18 cellular contexts compared by ENCODE assay signal in the genomic region with DNA sequence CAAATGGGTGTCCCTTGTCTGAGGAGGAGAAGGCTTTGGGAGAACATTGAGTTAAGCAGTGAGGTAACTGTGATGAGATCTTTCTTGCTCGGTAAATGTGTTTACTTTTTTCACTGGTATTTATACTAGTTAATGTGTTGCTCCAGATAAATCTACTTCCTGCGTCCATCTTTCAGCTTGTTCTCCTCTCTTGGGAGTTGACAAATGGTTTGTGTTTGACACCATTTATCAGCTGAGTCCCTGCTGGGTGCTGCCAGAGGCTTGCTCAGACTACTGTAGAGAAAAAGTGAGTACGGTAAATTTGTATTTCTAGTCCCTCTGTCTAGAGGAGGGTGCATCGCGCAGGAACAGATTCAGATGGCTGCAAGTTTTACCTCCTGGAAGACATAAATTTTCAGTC.
"Had no signal": no experiment of that assay in that cellular context is flagged by ENCODE, and none has a peak within 500 bp of the region (broad histone marks: within the 10 kb centered on the region; RNA-seq: fewer than 3 reads in every experiment).

No MANE protein-coding gene starts in this region.

- H3K36me3 ChIP-seq: adrenal gland, cardiac muscle cell, upper lobe of right lung had no signal

- H3K9me3 Mint-ChIP-seq: activated naive CD4-positive, alpha-beta T cell treated with anti-CD3 and anti-CD28 coated beads, Interleukin-2, amount 50 U/mL, for 72 hours; effector memory CD8-positive, alpha-beta T cell; nephron; stimulated activated naive B cell treated with anti-CD40 and anti-IgM and Interleukin-4, amounts not matched to agents 10 μg/mL and 1 μg/mL and 100 μg/mL, for 72 hours had no signal

- H3K4me1 Mint-ChIP-seq: nephron had no signal

- H3K27me3 ChIP-seq: upper lobe of right lung had no signal

- H3K9me3 ChIP-seq: adrenal gland, upper lobe of right lung had no signal

- H3K27me3 Mint-ChIP-seq: effector memory CD8-positive, alpha-beta T cell had no signal

- DNase-seq: activated CD4-positive, alpha-beta T cell treated with anti-CD3 and anti-CD28 coated beads, Interleukin-2, amount 50 U/mL, for 48 hours; activated gamma-delta T cell treated with Interleukin-2 at 50 U/mL for 16 hours; adrenal gland; dermis blood vessel endothelial cell; effector memory CD8-positive, alpha-beta T cell; hypothalamus; islet precursor cell; midbrain; posterior cingulate gyrus; retina; stimulated activated naive B cell treated with anti-CD40 and anti-IgM and Interleukin-4, amounts not matched to agents 10 μg/mL and 1 μg/mL and 100 μg/mL, for 72 hours; T-helper 2 cell; upper lobe of right lung had no signal

- H3K4me3 ChIP-seq: adrenal gland, cardiac muscle cell, lung, upper lobe of right lung had no signal

- H3K4me3 Mint-ChIP-seq: effector memory CD8-positive, alpha-beta T cell; nephron; stimulated activated naive B cell treated with anti-CD40 and anti-IgM and Interleukin-4, amounts not matched to agents 10 μg/mL and 1 μg/mL and 100 μg/mL, for 72 hours had no signal

- FAIRE-seq: frontal cortex had no signal

- H3K4me1 ChIP-seq: adrenal gland, upper lobe of right lung had no signal

- H3K27ac Mint-ChIP-seq: activated naive CD4-positive, alpha-beta T cell treated with anti-CD3 and anti-CD28 coated beads, Interleukin-2, amount 50 U/mL, for 72 hours; nephron; stimulated activated naive B cell treated with anti-CD40 and anti-IgM and Interleukin-4, amounts not matched to agents 10 μg/mL and 1 μg/mL and 100 μg/mL, for 72 hours had no signal

- H3K27ac ChIP-seq: adrenal gland, cardiac muscle cell, upper lobe of right lung had no signal

- H3K36me3 Mint-ChIP-seq: activated naive CD4-positive, alpha-beta T cell treated with anti-CD3 and anti-CD28 coated beads, Interleukin-2, amount 50 U/mL, for 72 hours; stimulated activated naive B cell treated with anti-CD40 and anti-IgM and Interleukin-4, amounts not matched to agents 10 μg/mL and 1 μg/mL and 100 μg/mL, for 72 hours had no signal
